ENCODE assay signal across 7 cellular contexts in genomic region chr7:43113622-43114450, GRCh38. TPM values are rescaled to one million over a fixed set of nuclear protein-coding genes. Genes with fewer than 3 reads are reported as not detected.
DNase-seq lines count a peak whose midpoint lies in the region; ATAC-seq and TF ChIP-seq lines count a peak whose summit lies in the region.

No MANE protein-coding gene starts in this region.

- H3K9me3 ChIP-seq in SJSA1 (replicated peaks) = no peaks in the 10 kb centered on the region

- H3K27ac ChIP-seq in SJSA1 = no peak overlapping the region
- no peak overlapping the region for H3K27ac ChIP-seq in foreskin keratinocyte

- peak overlapping the region; percentile 43 for H3K4me3 ChIP-seq in GM12875 (ENCODE audit: low read depth, low read length)
- peak overlapping the region; percentile 44 for H3K4me3 ChIP-seq in SJSA1

- ATAC-seq in foreskin keratinocyte (peak; percentile 29), GM19328 (IDR thresholded peaks at IDR 0.05; ENCODE audit: unreplicated experiment) (no peak)

- H3K4me1 ChIP-seq in SJSA1 (replicated peaks) (peaks cover 52% of the 10 kb centered on the region), foreskin keratinocyte (no peaks in the 10 kb centered on the region)

- no peaks in the 10 kb centered on the region for H3K36me3 ChIP-seq in SJSA1

- peak in 1 of 2 experiments; percentile 31 for DNase-seq in SJSA1 (ENCODE audit: low read depth in 1 of 2, low spot score in 2 of 2)
- DNase-seq in foreskin keratinocyte = no peak
- DNase-seq in retina = peak; percentile 66
- DNase-seq in ecto neural progenitor cell (ENCODE audit: low spot score) = no peak
- no peak for DNase-seq in activated CD4-positive, CD25-positive, alpha-beta regulatory T cell treated with anti-CD3 and anti-CD28 coated beads, Interleukin-2, amount 50 U/mL, for 72 hours

- H3K27me3 ChIP-seq in SJSA1 (replicated peaks) = peaks cover 37% of the 10 kb centered on the region
- H3K27me3 ChIP-seq in foreskin keratinocyte = peaks cover 98% of the 10 kb centered on the region

- TF ChIP-seq CTCF in GM12875 (IDR thresholded peaks at IDR 0.05; ENCODE audit: borderline replicate concordance, insufficient read depth, low read depth, low read length) (no peak), foreskin keratinocyte (conservative IDR thresholded peaks at IDR 0.05) (no peak)

RNA-seq across cellular contexts. Expression of gene HECW1, which starts 1.4 kb away (rescaled TPM):
- total RNA-seq in SJSA1 (2014; rRNA removed; shearing (Covaris generic)) = 19.1 TPM in 2 replicates
- not detected in 2 replicates for total RNA-seq in foreskin keratinocyte
- 0.10 TPM in 1 of 2 replicates, not detected in the other for polyA plus RNA-seq in foreskin keratinocyte

Comparison
In these comparisons a context has a peak if more than half of its experiments do, and no peak if none do; other contexts are left out.
1. RNA of gene HECW1, which starts 1.4 kb away (total RNA-seq): 19.1 TPM in SJSA1; not detected in foreskin keratinocyte; every median in the first group is over 10 times any median in the second.